In genomic region chr7:137169282-137169698, GRCh38 we compare ENCODE assay signal across 8 cellular contexts.
DNase-seq lines count a peak whose midpoint lies in the region; ATAC-seq and TF ChIP-seq lines count a peak whose summit lies in the region.

No MANE protein-coding gene starts in this region.

- H3K27ac ChIP-seq in WERI-Rb-1: no peak overlapping the region
- no peak overlapping the region for H3K27ac ChIP-seq in heart left ventricle

- TF ChIP-seq POLR2A in heart left ventricle (IDR thresholded peaks at IDR 0.05): no peak

- H3K4me3 Mint-ChIP-seq in immature natural killer cell: no peak overlapping the region
- no peak overlapping the region for H3K4me3 Mint-ChIP-seq in natural killer cell treated with Interleukin-12 subunit alpha and Interleukin-12 subunit beta and Interleukin-15 and Interleukin-18, amount 100 ng/mL, for 72 hours

- peak; percentile 47 to 88 (median 68) for ATAC-seq in heart left ventricle
- ATAC-seq in GM18519 (IDR thresholded peaks at IDR 0.05; ENCODE audit: low FRiP score, unreplicated experiment): no peak
- ATAC-seq in natural killer cell treated with Interleukin-12 subunit alpha and Interleukin-12 subunit beta and Interleukin-15 and Interleukin-18, amount 100 ng/mL, for 72 hours: no peak

- H3K27me3 ChIP-seq in WERI-Rb-1 (ENCODE audit: insufficient read depth, low read depth, severe bottlenecking) (no peaks in the 10 kb centered on the region), heart left ventricle (no peaks in the 10 kb centered on the region)

- intact Hi-C loops in heart left ventricle (cut with DNase I): loop anchor here in 9 of 10 donors (1.0 to 10.0 kb wide), 9 partner anchors 283 to 424 kb away; no protein-coding TSS in a partner anchor

- no peak overlapping the region for H3K27ac Mint-ChIP-seq in immature natural killer cell
- H3K27ac Mint-ChIP-seq in natural killer cell treated with Interleukin-12 subunit alpha and Interleukin-12 subunit beta and Interleukin-15 and Interleukin-18, amount 100 ng/mL, for 72 hours: no peak overlapping the region

- H3K27me3 Mint-ChIP-seq in immature natural killer cell (ENCODE audit: low read depth in 3 of 3): no peaks in the 10 kb centered on the region
- H3K27me3 Mint-ChIP-seq in natural killer cell treated with Interleukin-12 subunit alpha and Interleukin-12 subunit beta and Interleukin-15 and Interleukin-18, amount 100 ng/mL, for 72 hours: no peaks in the 10 kb centered on the region

- 6 to 14% (median 11%) methylated on average over 8 of the region's 8 CpGs for WGBS in heart left ventricle, 4 donors

- H3K4me3 ChIP-seq in WERI-Rb-1 (ENCODE audit: low read depth, low read length): no peak overlapping the region
- H3K4me3 ChIP-seq in heart left ventricle: no peak overlapping the region
- H3K4me3 ChIP-seq in retinal pigment epithelial cell (ENCODE audit: low read length): no peak overlapping the region

- no peaks in the 10 kb centered on the region for H3K36me3 ChIP-seq in WERI-Rb-1
- H3K36me3 ChIP-seq in heart left ventricle: no peaks in the 10 kb centered on the region

- peak; percentile 88 for TF ChIP-seq CTCF in WERI-Rb-1 (IDR thresholded peaks at IDR 0.05; ENCODE audit: low read depth, low read length)
- TF ChIP-seq CTCF in heart left ventricle (IDR thresholded peaks at IDR 0.05): peak; percentile 29 to 79 (median 63)
- peak; percentile 87 for TF ChIP-seq CTCF in retinal pigment epithelial cell (conservative IDR thresholded peaks at IDR 0.05; ENCODE audit: low read depth, low read length)

- H3K4me1 ChIP-seq in heart left ventricle: peaks cover 0 to 3% (median 0%) of the 10 kb centered on the region in 12 donors

- DNase-seq in ELR (ENCODE audit: low read depth): peak; percentile 68
- DNase-seq in NCI-H1930 (lab: John Stamatoyannopoulos, UW): peak; percentile 32 to 65
- DNase-seq in WERI-Rb-1: peak; percentile 49
- peak in 4 of 5 donors; percentile 33 to 68 (median 45) for DNase-seq in heart left ventricle
- peak; percentile 31 for DNase-seq in retinal pigment epithelial cell (ENCODE audit: low read depth)
- DNase-seq in immature natural killer cell: no peak
- no peak for DNase-seq in natural killer cell treated with Interleukin-12 subunit alpha and Interleukin-12 subunit beta and Interleukin-15 and Interleukin-18, amount 100 ng/mL, for 72 hours (ENCODE audit: low spot score)

- H3K4me1 Mint-ChIP-seq in immature natural killer cell: no peaks in the 10 kb centered on the region
- no peaks in the 10 kb centered on the region for H3K4me1 Mint-ChIP-seq in natural killer cell treated with Interleukin-12 subunit alpha and Interleukin-12 subunit beta and Interleukin-15 and Interleukin-18, amount 100 ng/mL, for 72 hours (ENCODE audit: low read depth in 2 of 2)

- H3K9me3 Mint-ChIP-seq in immature natural killer cell: peaks cover 9 to 56% (median 22%) of the 10 kb centered on the region in 6 donors
- peaks cover 6% of the 10 kb centered on the region for H3K9me3 Mint-ChIP-seq in natural killer cell treated with Interleukin-12 subunit alpha and Interleukin-12 subunit beta and Interleukin-15 and Interleukin-18, amount 100 ng/mL, for 72 hours

- no peaks in the 10 kb centered on the region for H3K9me3 ChIP-seq in WERI-Rb-1 (ENCODE audit: severe bottlenecking)
- H3K9me3 ChIP-seq in heart left ventricle: no peaks in the 10 kb centered on the region

- peaks cover 0 to 4% (median 0%) of the 10 kb centered on the region in 3 donors for H3K36me3 Mint-ChIP-seq in immature natural killer cell
- no peaks in the 10 kb centered on the region for H3K36me3 Mint-ChIP-seq in natural killer cell treated with Interleukin-12 subunit alpha and Interleukin-12 subunit beta and Interleukin-15 and Interleukin-18, amount 100 ng/mL, for 72 hours

Comparison
In these comparisons a context has a peak if more than half of its experiments do, and no peak if none do; other contexts are left out.
1. DNase-seq: peak in ELR (single experiment), NCI-H1930 (2 of 2), WERI-Rb-1 (single experiment), heart left ventricle (4 of 5) and retinal pigment epithelial cell (single experiment); none in immature natural killer cell (0 of 3) and natural killer cell treated with Interleukin-12 subunit alpha and Interleukin-12 subunit beta and Interleukin-15 and Interleukin-18, amount 100 ng/mL, for 72 hours (single experiment).
2. ATAC-seq: peak in heart left ventricle (4 of 4); none in GM18519 (single experiment) and natural killer cell treated with Interleukin-12 subunit alpha and Interleukin-12 subunit beta and Interleukin-15 and Interleukin-18, amount 100 ng/mL, for 72 hours (0 of 2).
3. Peak in every context shown above with its lines, with median percentiles within 50 percentile points of each other: CTCF ChIP-seq.